ENCODE assay signal across 18 cellular contexts in genomic region chr2:37800176-37800835, GRCh38.
"Had no signal": no experiment of that assay in that cellular context is flagged by ENCODE, and none has a peak within 500 bp of the region (broad histone marks: within the 10 kb centered on the region; RNA-seq: fewer than 3 reads in every experiment).

No MANE protein-coding gene starts in this region.

- H3K36me3 ChIP-seq: heart left ventricle, sigmoid colon, suprapubic skin, upper lobe of right lung had no signal

- H3K4me3 Mint-ChIP-seq: activated naive CD4-positive, alpha-beta T cell treated with anti-CD3 and anti-CD28 coated beads, Interleukin-2, amount 50 U/mL, for 24 hours; activated T-helper 17 cell treated with anti-CD3 and anti-CD28 coated beads, Interleukin-2, amount 50 U/mL, for 72 hours; nephron progenitor cell had no signal

- H3K27ac Mint-ChIP-seq: activated naive CD4-positive, alpha-beta T cell treated with anti-CD3 and anti-CD28 coated beads, Interleukin-2, amount 50 U/mL, for 24 hours; activated T-helper 17 cell treated with anti-CD3 and anti-CD28 coated beads, Interleukin-2, amount 50 U/mL, for 72 hours; nephron progenitor cell had no signal

- H3K9me3 ChIP-seq: body of pancreas, heart left ventricle, sigmoid colon, suprapubic skin, upper lobe of right lung had no signal

- H3K27me3 ChIP-seq: body of pancreas, heart left ventricle, sigmoid colon, suprapubic skin, upper lobe of right lung had no signal

- H3K27me3 Mint-ChIP-seq: activated naive CD4-positive, alpha-beta T cell treated with anti-CD3 and anti-CD28 coated beads, Interleukin-2, amount 50 U/mL, for 24 hours; activated T-helper 17 cell treated with anti-CD3 and anti-CD28 coated beads, Interleukin-2, amount 50 U/mL, for 72 hours had no signal

- ATAC-seq: activated T-helper 17 cell treated with anti-CD3 and anti-CD28 coated beads, Interleukin-2, amount 50 U/mL, for 72 hours; body of pancreas; heart left ventricle; left lobe of liver; stimulated activated naive CD8-positive, alpha-beta T cell treated with anti-CD3 and anti-CD28 coated beads, Interleukin-15, Interleukin-2, amounts not matched to agents 100 U/mL and 50 U/mL, for 24 hours; upper lobe of right lung had no signal

- H3K4me1 ChIP-seq: body of pancreas, suprapubic skin had no signal

- DNase-seq: activated CD4-positive, alpha-beta T cell treated with anti-CD3 and anti-CD28 coated beads for 48 hours; activated CD8-positive, alpha-beta memory T cell treated with anti-CD3 and anti-CD28 coated beads for 24 hours; body of pancreas; central memory CD4-positive, alpha-beta T cell; cortex of kidney; effector CD8-positive, alpha-beta T cell; heart left ventricle; mammary epithelial cell; nephron progenitor cell; sigmoid colon; stimulated activated CD4-positive, alpha-beta T cell treated with anti-CD3 and anti-CD28 coated beads, Interleukin-4, amount 100 ng/mL, for 1 hour; stimulated activated CD8-positive, alpha-beta memory T cell treated with anti-CD3 and anti-CD28 coated beads, Interleukin-4, amount 100 ng/mL, for 48 hours; stimulated activated naive CD8-positive, alpha-beta T cell treated with anti-CD3 and anti-CD28 coated beads, Interleukin-15, Interleukin-2, amounts not matched to agents 100 U/mL and 50 U/mL, for 24 hours; upper lobe of right lung had no signal

- H3K4me1 Mint-ChIP-seq: activated naive CD4-positive, alpha-beta T cell treated with anti-CD3 and anti-CD28 coated beads, Interleukin-2, amount 50 U/mL, for 24 hours; activated T-helper 17 cell treated with anti-CD3 and anti-CD28 coated beads, Interleukin-2, amount 50 U/mL, for 72 hours had no signal

- H3K27ac ChIP-seq: body of pancreas, heart left ventricle, sigmoid colon, suprapubic skin, upper lobe of right lung had no signal

- H3K4me3 ChIP-seq: body of pancreas, heart left ventricle, sigmoid colon, suprapubic skin, upper lobe of right lung had no signal

- H3K9me3 Mint-ChIP-seq: activated naive CD4-positive, alpha-beta T cell treated with anti-CD3 and anti-CD28 coated beads, Interleukin-2, amount 50 U/mL, for 24 hours; activated T-helper 17 cell treated with anti-CD3 and anti-CD28 coated beads, Interleukin-2, amount 50 U/mL, for 72 hours had no signal

- H3K36me3 Mint-ChIP-seq: activated naive CD4-positive, alpha-beta T cell treated with anti-CD3 and anti-CD28 coated beads, Interleukin-2, amount 50 U/mL, for 24 hours had no signal
